In the genomic region with DNA sequence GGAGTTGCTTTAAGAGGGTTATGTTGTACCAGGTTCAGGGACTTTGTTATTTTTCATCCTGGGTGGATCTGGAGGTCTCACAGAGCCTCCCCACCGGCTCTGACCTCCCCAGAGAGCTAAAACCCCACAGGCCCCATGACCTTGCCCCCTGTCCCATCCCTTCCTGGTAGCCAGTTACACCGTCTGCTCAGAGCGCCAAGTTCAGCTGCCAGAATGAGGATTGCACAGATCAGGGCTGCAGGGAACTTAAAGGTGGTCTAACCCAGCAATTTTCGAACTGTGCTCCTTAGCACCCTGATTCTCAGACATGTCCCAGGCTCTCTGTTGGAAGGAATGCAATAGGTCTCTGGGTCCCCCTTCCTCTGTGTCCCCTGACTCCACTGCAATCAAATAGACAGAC, we compare ENCODE assay signal across 17 cellular contexts. TPM values are rescaled to one million over a fixed set of nuclear protein-coding genes. Genes with fewer than 3 reads are reported as not detected.
DNase-seq lines count a peak whose midpoint lies in the region; ATAC-seq, FAIRE-seq and TF ChIP-seq lines count a peak whose summit lies in the region.
"Had no signal": no experiment of that assay in that cellular context is flagged by ENCODE, and none has a peak within 500 bp of the region (broad histone marks: within the 10 kb centered on the region; RNA-seq: fewer than 3 reads in every experiment).

No MANE protein-coding gene starts in this region.

- peaks cover 11% of the 10 kb centered on the region for H3K4me1 Mint-ChIP-seq in osteocyte (ENCODE audit: unreplicated experiment)

- H3K4me3 Mint-ChIP-seq in osteocyte (ENCODE audit: unreplicated experiment) = no peak overlapping the region
- H3K4me3 Mint-ChIP-seq: nephron progenitor cell had no signal

- FAIRE-seq in HepG2 (lab: Jason Lieb, UNC) = no peak
- FAIRE-seq: HTR-8/SVneo had no signal

- H3K9ac ChIP-seq in fibroblast of lung (ENCODE audit: insufficient read depth, low read length) (no peak overlapping the region), HepG2 (ENCODE audit: insufficient read depth, low read depth, low read length) (no peak overlapping the region)

- no peak for TF ChIP-seq RAD21 in HepG2 (CRISPR knock-in tag; IDR thresholded peaks at IDR 0.05)

- CTCF ChIA-PET in RWPE1 (lab: Yijun Ruan, JAX) (no interaction called here), HepG2 (lab: Yijun Ruan, JAX; ENCODE audit: low intra/inter-chr PET ratio, low total read pairs) (no interaction called here)

- H3K4me2 ChIP-seq in fibroblast of lung (ENCODE audit: extremely low read depth, insufficient read depth, low read length) (peak overlapping the region; percentile 54), HepG2 (ENCODE audit: low read depth, low read length) (no peak overlapping the region)

- DNase-seq in RWPE1 (ENCODE audit: low spot score) (no peak), fibroblast of lung (ENCODE audit: low read depth in 2 of 2) (no peak), HepG2 (ENCODE audit: low spot score) (no peak), tibial artery (peak in 1 of 2 donors; percentile 56), osteocyte (ENCODE audit: extremely low spot score, unreplicated experiment) (no peak), foreskin melanocyte (no peak)
- DNase-seq in activated effector memory CD4-positive, alpha-beta T cell treated with Interleukin-2 at 50 U/mL for 16 hours = no peak
- DNase-seq: activated CD4-positive, alpha-beta T cell treated with anti-CD3 and anti-CD28 coated beads for 48 hours; activated naive CD4-positive, alpha-beta T cell; Caco-2; NCI-H1105; NCI-H2081 treated with DMSO at 0.1 percent for 48 hours; nephron progenitor cell; stimulated activated CD4-positive, alpha-beta T cell treated with anti-CD3 and anti-CD28 coated beads, Interleukin-12 subunit alpha, Interleukin-12 subunit beta, amount 100 ng/mL, for 4 hours had no signal

- H2AFZ ChIP-seq in fibroblast of lung (ENCODE audit: low read length) (no peak overlapping the region), HepG2 (ENCODE audit: low read length) (no peak overlapping the region)

- 44% methylated on average over 4 of the region's 4 CpGs for WGBS in HepG2 (ENCODE audit: low lambda C conversion rate)

- peaks cover 9% of the 10 kb centered on the region for H3K36me3 ChIP-seq in fibroblast of lung (ENCODE audit: control insufficient read depth, insufficient read depth, low read length)
- no peaks in the 10 kb centered on the region for H3K36me3 ChIP-seq in HepG2 (replicated peaks in 1 of 2; ENCODE audit: control insufficient read depth in 1 of 2, insufficient read depth in 2 of 2, low read length in 2 of 2)
- H3K36me3 ChIP-seq in tibial artery = peaks cover 31 to 85% (median 35%) of the 10 kb centered on the region in 3 donors
- H3K36me3 ChIP-seq: prostate gland had no signal

- in situ Hi-C loops in HepG2 (cut with HindIII; ENCODE audit: extremely low pct_ligation_motif_present, low pct_unique_long_range_greater_than_20kb) = no loop called here

- peaks cover 8% of the 10 kb centered on the region for H3K27me3 Mint-ChIP-seq in osteocyte (ENCODE audit: unreplicated experiment)

- no peaks in the 10 kb centered on the region for H3K9me3 Mint-ChIP-seq in osteocyte (ENCODE audit: unreplicated experiment)
- H3K9me3 Mint-ChIP-seq: nephron progenitor cell had no signal

- TF ChIP-seq EP300 in HepG2 (IDR thresholded peaks at IDR 0.05; ENCODE audit: low read depth in 2 of 2, low read length in 2 of 2) (no peak), HepG2 (CRISPR knock-in tag; IDR thresholded peaks at IDR 0.05; ENCODE audit: borderline replicate concordance) (no peak)

- H3K4me3 ChIP-seq in fibroblast of lung (replicated peaks in 1 of 4; ENCODE audit: control extremely low read depth in 1 of 4, insufficient read depth in 1 of 4, low read depth in 3 of 4, low read length in 4 of 4) (no peak overlapping the region), HepG2 (replicated peaks in 1 of 3; ENCODE audit: insufficient read depth in 1 of 3, low read depth in 2 of 3, low read length in 3 of 3) (no peak overlapping the region), tibial artery (peak overlapping the region in 1 of 2 donors; percentile 17)
- H3K4me3 ChIP-seq: prostate gland had no signal

- H4K20me1 ChIP-seq in fibroblast of lung (ENCODE audit: control insufficient read depth, extremely low read depth, insufficient read depth, low read length) (no peaks in the 10 kb centered on the region), HepG2 (ENCODE audit: insufficient read depth, low read length) (no peaks in the 10 kb centered on the region)

- no peaks in the 10 kb centered on the region for H3K79me2 ChIP-seq in fibroblast of lung (ENCODE audit: control insufficient read depth, insufficient read depth, low read length)
- no peaks in the 10 kb centered on the region for H3K79me2 ChIP-seq in HepG2 (ENCODE audit: insufficient read depth, low read length)

- H3K27ac ChIP-seq in RWPE1 (peak overlapping the region; percentile 16; the same call in 1 of the 2 replicates), fibroblast of lung (ENCODE audit: insufficient read depth, low read length) (peak overlapping the region; percentile 83), HepG2 (ENCODE audit: extremely low read length, insufficient read depth, low read length) (no peak overlapping the region), tibial artery (peak overlapping the region; percentile 67 to 71)
- H3K27ac ChIP-seq: prostate gland had no signal

- intact Hi-C loops in HepG2 (cut with micrococcal nuclease; ENCODE audit: unreplicated experiment) = no loop called here
- intact Hi-C loops in tibial artery (cut with DNase I; ENCODE audit: low total_unique reads) = no loop called here

- no peak overlapping the region for H3K27ac Mint-ChIP-seq in osteocyte (ENCODE audit: unreplicated experiment)
- H3K27ac Mint-ChIP-seq: nephron progenitor cell had no signal

- no TSS peak for BruUV-seq in HepG2 (replicated peaks; lab: Mats Ljungman, UMichigan)

- ATAC-seq in HepG2 = peak; percentile 43
- ATAC-seq in GM19455 (IDR thresholded peaks at IDR 0.05; ENCODE audit: unreplicated experiment) = no peak

- no peak for TF ChIP-seq CTCF in RWPE1 (conservative IDR thresholded peaks at IDR 0.05; ENCODE audit: low read depth)
- no peak for TF ChIP-seq CTCF in fibroblast of lung (conservative IDR thresholded peaks at IDR 0.05 in 1 of 2, IDR thresholded peaks at IDR 0.05 in 1 of 2; ENCODE audit: low read depth in 1 of 2, low read length in 2 of 2)
- TF ChIP-seq CTCF in HepG2 (CRISPR knock-in tag; IDR thresholded peaks at IDR 0.05) = no peak
- no peak for TF ChIP-seq CTCF in tibial artery (IDR thresholded peaks at IDR 0.05)
- no peak for TF ChIP-seq CTCF in osteocyte (IDR thresholded peaks at IDR 0.05)

- POLR2A ChIA-PET in RWPE1 (lab: Yijun Ruan, JAX; ENCODE audit: low non-redundant PET) (no interaction called here), HepG2 (lab: Yijun Ruan, JAX) (no interaction called here)

- H3K4me1 ChIP-seq in fibroblast of lung (ENCODE audit: control insufficient read depth, extremely low read depth, insufficient read depth, low read length) (peaks cover 13% of the 10 kb centered on the region), HepG2 (ENCODE audit: insufficient read depth, low read length) (peaks cover 32% of the 10 kb centered on the region), tibial artery (peaks cover 0 to 92% (median 51%) of the 10 kb centered on the region in 4 donors)
- H3K4me1 ChIP-seq: Caco-2, prostate gland had no signal

- H3K27me3 ChIP-seq in fibroblast of lung (ENCODE audit: control insufficient read depth, insufficient read depth, low read length) (no peaks in the 10 kb centered on the region), HepG2 (ENCODE audit: control insufficient read depth in 1 of 2, insufficient read depth in 2 of 2, low read length in 2 of 2) (no peaks in the 10 kb centered on the region), tibial artery (no peaks in the 10 kb centered on the region)

- no peak for TF ChIP-seq POLR2A in HepG2 (IDR thresholded peaks at IDR 0.05; ENCODE audit: insufficient read depth in 1 of 2, low read depth in 2 of 2, low read length in 2 of 2)

- no peaks in the 10 kb centered on the region for H3K9me3 ChIP-seq in fibroblast of lung (ENCODE audit: control insufficient read depth, insufficient read depth, low read depth, low read length)
- H3K9me3 ChIP-seq in HepG2 (ENCODE audit: low read length) = no peaks in the 10 kb centered on the region
- no peaks in the 10 kb centered on the region for H3K9me3 ChIP-seq in tibial artery
- H3K9me3 ChIP-seq: Caco-2, prostate gland had no signal

- H3K36me3 Mint-ChIP-seq in osteocyte (ENCODE audit: unreplicated experiment) = peaks cover 8% of the 10 kb centered on the region

TF ChIP-seq in HepG2, 621 proteins besides CTCF, POLR2A, EP300 and RAD21 (continues in another document):
- TF ChIP-seq KDM3A (CRISPR knock-in tag; IDR thresholded peaks at IDR 0.05; ENCODE audit: low read depth) (no peak), REXO4 (CRISPR knock-in tag; IDR thresholded peaks at IDR 0.05; ENCODE audit: borderline replicate concordance) (no peak)

RNA-seq across cellular contexts. Expression of gene ATOH8, which starts 32.1 kb away (rescaled TPM):
- total RNA-seq in fibroblast of lung (19.0 and 19.2 TPM in 2 replicates), HepG2 (2016; rRNA removed; fragmentation: Illumina TruSeq; extraction: Trizol) (0.11 and 0.13 TPM in 2 replicates), osteocyte (5.9 and 7.1 TPM in 2 replicates)
- polyA plus RNA-seq in fibroblast of lung (5.6 and 7.1 TPM in 2 replicates), HepG2 (2011; rRNA removed) (0.22 and 0.61 TPM in 2 replicates)
- polyA plus RNA-seq in fibroblast of lung (2012) = 11.7 and 17.4 TPM in 2 replicates
- 12.8 and 15.6 TPM in 2 replicates for polyA minus RNA-seq in fibroblast of lung (ENCODE audit: low replicate concordance)
- 0.10 TPM in 1 of 2 replicates, not detected in the other for total RNA-seq in HepG2 (2016; cell fraction: cytosol; rRNA removed; fragmentation: Illumina TruSeq; extraction: Trizol; ENCODE audit: low read depth)
- 0.13 and 0.21 TPM in 2 replicates for total RNA-seq in HepG2 (2016; cell fraction: insoluble cytoplasmic fraction; rRNA removed; fragmentation: Illumina TruSeq; extraction: Trizol)
- total RNA-seq in HepG2 (2016; cell fraction: membrane; rRNA removed; fragmentation: Illumina TruSeq; extraction: Trizol) = 0.12 and 0.21 TPM in 2 replicates
- total RNA-seq in HepG2 (2016; cell fraction: nucleus; rRNA removed; fragmentation: Illumina TruSeq; extraction: Trizol) = 0.34 and 0.38 TPM in 2 replicates
- polyA plus RNA-seq in HepG2 (2011; cell fraction: cytosol; rRNA removed) = 0.23 and 0.62 TPM in 2 replicates
- 0.55 and 0.88 TPM in 2 replicates for polyA plus RNA-seq in HepG2 (2011; cell fraction: nucleus; rRNA removed)
- 0.13 TPM in 1 of 2 replicates, not detected in the other for polyA plus RNA-seq in HepG2 (2012)
- not detected in 2 replicates for polyA plus RNA-seq in HepG2 (2016; cell fraction: cytosol; fragmentation: Illumina TruSeq; extraction: Trizol; ENCODE audit: low read depth)
- polyA plus RNA-seq in HepG2 (2016; cell fraction: insoluble cytoplasmic fraction; fragmentation: Illumina TruSeq; extraction: Trizol; ENCODE audit: low read depth) = 0.11 and 0.14 TPM in 2 replicates
- polyA plus RNA-seq in HepG2 (2016; cell fraction: membrane; fragmentation: Illumina TruSeq; extraction: Trizol; ENCODE audit: low read depth) = 0.13 TPM in 1 of 2 replicates, not detected in the other
- polyA plus RNA-seq in HepG2 (2016; cell fraction: nucleus; fragmentation: Illumina TruSeq; extraction: Trizol; ENCODE audit: insufficient read depth, low read depth) = 0.15 and 0.25 TPM in 2 replicates
- polyA minus RNA-seq in HepG2 (2011; rRNA and poly(A)+ RNA removed; ENCODE audit: low replicate concordance) = 1.6 and 10.7 TPM in 2 replicates
- polyA minus RNA-seq in HepG2 (2011; cell fraction: cytosol; rRNA and poly(A)+ RNA removed) = 0.44 TPM in 1 of 2 replicates, not detected in the other
- 0.62 and 1.4 TPM in 2 replicates for polyA minus RNA-seq in HepG2 (2011; cell fraction: nucleus; rRNA and poly(A)+ RNA removed)
- total RNA-seq: Caco-2 had no signal
